8 cellular contexts compared by ENCODE assay signal in the genomic region with DNA sequence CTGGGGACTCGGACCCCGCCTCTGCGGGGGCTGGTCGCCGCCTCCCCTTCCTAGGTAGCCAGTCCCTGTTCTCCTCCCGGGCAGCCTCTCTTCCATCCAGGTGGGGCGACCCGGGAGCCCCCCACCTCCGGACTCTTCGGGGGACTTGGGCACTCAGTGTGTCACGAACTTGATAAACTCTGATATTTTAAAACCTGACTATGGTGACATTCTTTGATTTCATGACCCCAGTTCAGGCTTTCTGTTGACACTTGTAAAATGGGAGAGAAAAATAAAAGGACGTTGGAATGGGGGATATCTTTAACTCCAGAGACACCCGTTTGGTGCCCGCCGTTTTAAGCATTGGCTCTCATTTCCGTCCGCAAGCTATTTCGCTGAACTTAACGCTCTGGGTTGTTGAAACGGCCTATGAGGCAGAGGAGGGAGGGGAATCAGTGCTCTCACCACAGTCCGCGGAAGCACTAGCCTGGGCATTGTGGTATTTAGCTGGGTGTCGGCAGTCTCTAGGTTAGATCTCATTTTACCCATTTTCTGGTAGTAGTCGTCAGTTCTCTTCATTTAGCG. TPM values are rescaled to one million over a fixed set of nuclear protein-coding genes. Genes with fewer than 3 reads are reported as not detected.
DNase-seq lines count a peak whose midpoint lies in the region; ATAC-seq and TF ChIP-seq lines count a peak whose summit lies in the region.

No MANE protein-coding gene starts in this region.

- H3K27ac Mint-ChIP-seq in CD14-positive monocyte (peak overlapping the region; percentile 88 to 97 (median 93)), osteocyte (ENCODE audit: unreplicated experiment) (peak overlapping the region; percentile 93)
- H3K27ac Mint-ChIP-seq in activated naive CD4-positive, alpha-beta T cell treated with anti-CD3 and anti-CD28 coated beads for 36 hours, result peak overlapping the region; percentile 77

- CTCF ChIA-PET in activated naive CD4-positive, alpha-beta T cell treated with anti-CD3 and anti-CD28 coated beads for 36 hours (lab: Charles Lee), result interaction anchor here (0.6 to 2.1 kb wide), 6 partner anchors 10 to 120 kb away, joined by 3 to 7 read pairs (median 4); no protein-coding TSS in a partner anchor

- ATAC-seq in GM19351 (IDR thresholded peaks at IDR 0.05; ENCODE audit: unreplicated experiment), result peak; percentile 24
- peak; percentile 30 for ATAC-seq in HG03460 (IDR thresholded peaks at IDR 0.05; ENCODE audit: unreplicated experiment)

- H3K4me3 Mint-ChIP-seq in CD14-positive monocyte (peak overlapping the region; percentile 87 to 88), osteocyte (ENCODE audit: unreplicated experiment) (peak overlapping the region; percentile 88)
- H3K4me3 Mint-ChIP-seq in activated naive CD4-positive, alpha-beta T cell treated with anti-CD3 and anti-CD28 coated beads for 36 hours, result peak overlapping the region; percentile 95

- H3K27me3 Mint-ChIP-seq in CD14-positive monocyte (ENCODE audit: low read depth in 3 of 3) (no peaks in the 10 kb centered on the region), osteocyte (ENCODE audit: unreplicated experiment) (no peaks in the 10 kb centered on the region)
- no peaks in the 10 kb centered on the region for H3K27me3 Mint-ChIP-seq in activated naive CD4-positive, alpha-beta T cell treated with anti-CD3 and anti-CD28 coated beads for 36 hours (ENCODE audit: low read depth)

- DNase-seq in CD14-positive monocyte (ENCODE audit: low spot score) (peak; percentile 53), RKO (ENCODE audit: low spot score) (peak; percentile 82), globus pallidus (ENCODE audit: low spot score) (peak; percentile 27), osteocyte (ENCODE audit: extremely low spot score, unreplicated experiment) (no peak), ureter (ENCODE audit: low spot score) (peak; percentile 62)
- DNase-seq in activated naive CD4-positive, alpha-beta T cell treated with anti-CD3 and anti-CD28 coated beads for 36 hours, result peak; percentile 65

- H3K4me1 Mint-ChIP-seq in CD14-positive monocyte (peaks cover 26% of the 10 kb centered on the region), osteocyte (ENCODE audit: unreplicated experiment) (peaks cover 24% of the 10 kb centered on the region)
- H3K4me1 Mint-ChIP-seq in activated naive CD4-positive, alpha-beta T cell treated with anti-CD3 and anti-CD28 coated beads for 36 hours (ENCODE audit: low read depth), result peaks cover 43% of the 10 kb centered on the region

- H3K9me3 Mint-ChIP-seq in CD14-positive monocyte, result peaks cover 0 to 2% (median 0%) of the 10 kb centered on the region in 7 donors
- no peaks in the 10 kb centered on the region for H3K9me3 Mint-ChIP-seq in activated naive CD4-positive, alpha-beta T cell treated with anti-CD3 and anti-CD28 coated beads for 36 hours
- no peaks in the 10 kb centered on the region for H3K9me3 Mint-ChIP-seq in osteocyte (ENCODE audit: unreplicated experiment)

- intact Hi-C loops in CD14-positive monocyte (cut with micrococcal nuclease), result loop anchor here in 1 of 2 donors (5.0 to 10.0 kb wide), 3 partner anchors 50 to 167 kb away; partner anchors contain the start of genes DDX21 and KIFBP
- intact Hi-C loops in activated naive CD4-positive, alpha-beta T cell treated with anti-CD3 and anti-CD28 coated beads for 36 hours (cut with micrococcal nuclease), result loop anchor here (1.0 to 10.0 kb wide), 8 partner anchors 56 to 792 kb away; partner anchors contain the start of genes CCAR1, HNRNPH3, PBLD and STOX1

- peaks cover 0 to 2% of the 10 kb centered on the region in 2 donors for H3K36me3 Mint-ChIP-seq in CD14-positive monocyte
- H3K36me3 Mint-ChIP-seq in activated naive CD4-positive, alpha-beta T cell treated with anti-CD3 and anti-CD28 coated beads for 36 hours (ENCODE audit: low read depth), result no peaks in the 10 kb centered on the region
- H3K36me3 Mint-ChIP-seq in osteocyte (ENCODE audit: unreplicated experiment), result no peaks in the 10 kb centered on the region

- TF ChIP-seq CTCF in CD14-positive monocyte (IDR thresholded peaks at IDR 0.05), result no peak
- no peak for TF ChIP-seq CTCF in osteocyte (IDR thresholded peaks at IDR 0.05)

RNA-seq across cellular contexts. Expression of gene VPS26A, which starts 0.7 kb away (rescaled TPM):
- 10 to 100 TPM; 42.1 to 58.3 TPM for polyA plus RNA-seq in CD14-positive monocyte
- 10 to 100 TPM; 26.2 to 27.9 TPM for total RNA-seq in activated naive CD4-positive, alpha-beta T cell treated with anti-CD3 and anti-CD28 coated beads for 36 hours
- total RNA-seq in osteocyte, result 59.4 and 62.2 TPM in 2 replicates
- total RNA-seq in ureter, result 54.6 TPM

RNA-seq across cellular contexts. Expression of gene SRGN, which starts 36.7 kb away (rescaled TPM):
- 1,000 to 10,000 TPM; 1,724 to 1,859 TPM for polyA plus RNA-seq in CD14-positive monocyte
- total RNA-seq in activated naive CD4-positive, alpha-beta T cell treated with anti-CD3 and anti-CD28 coated beads for 36 hours, result 100 to 1,000 TPM; 197 to 198 TPM
- total RNA-seq in osteocyte (30.0 and 35.9 TPM in 2 replicates), ureter (50.0 TPM)

RNA-seq across cellular contexts. Expression of gene SUPV3L1, which starts 55.4 kb away (rescaled TPM):
- polyA plus RNA-seq in CD14-positive monocyte, result 1 to 10 TPM; 6.8 to 7.3 TPM
- total RNA-seq in activated naive CD4-positive, alpha-beta T cell treated with anti-CD3 and anti-CD28 coated beads for 36 hours, result 10 to 100 TPM; 38.4 to 41.1 TPM
- 27.3 and 30.5 TPM in 2 replicates for total RNA-seq in osteocyte
- total RNA-seq in ureter, result 33.5 TPM
